In genomic region chr2:27723372-27724144, GRCh38 we compare ENCODE assay signal across 1 cellular context.
TF ChIP-seq lines count a peak whose summit lies in the region.

No MANE protein-coding gene starts in this region.

TF ChIP-seq in HepG2, 621 proteins besides CTCF, POLR2A, EP300 and RAD21 (continued from another document and continues in another):
- 0 out of 2 replicates have a peak, but pooled peaks have one; percentile 34 for TF ChIP-seq PRDM10 (CRISPR knock-in tag; IDR thresholded peaks at IDR 0.05; ENCODE audit: low read depth)
- TF ChIP-seq GATAD1 (CRISPR knock-in tag; IDR thresholded peaks at IDR 0.05): peak; percentile 38; the same call in 1 of the 2 replicates
- peak; percentile 37; the same call in 1 of the 2 replicates for TF ChIP-seq HMG20A (CRISPR knock-in tag; IDR thresholded peaks at IDR 0.05; ENCODE audit: borderline replicate concordance)
- TF ChIP-seq ZNF383 (CRISPR knock-in tag; IDR thresholded peaks at IDR 0.05; ENCODE audit: borderline replicate concordance): no peak
- TF ChIP-seq YEATS4 (CRISPR knock-in tag; IDR thresholded peaks at IDR 0.05; ENCODE audit: borderline replicate concordance): no peak
- TF ChIP-seq SOX6 (IDR thresholded peaks at IDR 0.05): no peak
- TF ChIP-seq SOX6 (CRISPR knock-in tag; IDR thresholded peaks at IDR 0.05): peak; percentile 31; the same call in 1 of the 2 replicates
- no peak for TF ChIP-seq BRF2 (CRISPR knock-in tag; IDR thresholded peaks at IDR 0.05)
- peak; percentile 31; the same call in 1 of the 2 replicates for TF ChIP-seq ZNF770 (CRISPR knock-in tag; IDR thresholded peaks at IDR 0.05)
- no peak for TF ChIP-seq ZBTB49 (CRISPR knock-in tag; IDR thresholded peaks at IDR 0.05; ENCODE audit: borderline replicate concordance)
- TF ChIP-seq ZNF687 (CRISPR knock-in tag; IDR thresholded peaks at IDR 0.05): peak; percentile 76
- TF ChIP-seq ERF (CRISPR knock-in tag; IDR thresholded peaks at IDR 0.05): peak; percentile 69
- peak; percentile 55 for TF ChIP-seq SP4 (CRISPR knock-in tag; IDR thresholded peaks at IDR 0.05)
- 0 out of 2 replicates have a peak, but pooled peaks have one; percentile 24 for TF ChIP-seq ZNF230 (CRISPR knock-in tag; IDR thresholded peaks at IDR 0.05)
- TF ChIP-seq ZNF335 (CRISPR knock-in tag; IDR thresholded peaks at IDR 0.05): peak; percentile 76; the same call in 1 of the 2 replicates
- TF ChIP-seq ATF5 (CRISPR knock-in tag; IDR thresholded peaks at IDR 0.05; ENCODE audit: low read depth): no peak
- TF ChIP-seq FOSL2 (CRISPR knock-in tag; IDR thresholded peaks at IDR 0.05): peak; percentile 49
- no peak for TF ChIP-seq POGK (CRISPR knock-in tag; conservative IDR thresholded peaks at IDR 0.05)
- 0 out of 2 replicates have a peak, but pooled peaks have one; percentile 33 for TF ChIP-seq ZFY (CRISPR knock-in tag; IDR thresholded peaks at IDR 0.05)
- no peak; the same call in 1 of the 2 replicates for TF ChIP-seq TFE3 (CRISPR knock-in tag; IDR thresholded peaks at IDR 0.05)
- TF ChIP-seq ZNF782 (CRISPR knock-in tag; IDR thresholded peaks at IDR 0.05; ENCODE audit: borderline replicate concordance): 0 out of 2 replicates have a peak, but pooled peaks have one; percentile 43
- no peak for TF ChIP-seq ZBTB25 (CRISPR knock-in tag; IDR thresholded peaks at IDR 0.05)
- no peak for TF ChIP-seq MBD4 (IDR thresholded peaks at IDR 0.05; ENCODE audit: borderline replicate concordance, low read length)
- peak; percentile 56; the same call in 1 of the 2 replicates for TF ChIP-seq IKZF5 (CRISPR knock-in tag; IDR thresholded peaks at IDR 0.05)
- 0 out of 2 replicates have a peak, but pooled peaks have one; percentile 29 for TF ChIP-seq HNF4G (IDR thresholded peaks at IDR 0.05; ENCODE audit: borderline replicate concordance, low read depth, low read length)
- no peak for TF ChIP-seq HNF4G (CRISPR knock-in tag; IDR thresholded peaks at IDR 0.05; ENCODE audit: borderline replicate concordance, low read depth)
- TF ChIP-seq ZNF224 (CRISPR knock-in tag; IDR thresholded peaks at IDR 0.05): 0 out of 2 replicates have a peak, but pooled peaks have one; percentile 54
- TF ChIP-seq ZNF605 (CRISPR knock-in tag; IDR thresholded peaks at IDR 0.05): peak; percentile 83
- no peak for TF ChIP-seq ZNF343 (CRISPR knock-in tag; IDR thresholded peaks at IDR 0.05)
- peak; percentile 49; the same call in 1 of the 2 replicates for TF ChIP-seq NFKB2 (CRISPR knock-in tag; IDR thresholded peaks at IDR 0.05; ENCODE audit: borderline replicate concordance)
- TF ChIP-seq ATF3 (CRISPR knock-in tag; IDR thresholded peaks at IDR 0.05): 0 out of 2 replicates have a peak, but pooled peaks have one; percentile 28
- TF ChIP-seq KMT2A (CRISPR knock-in tag; IDR thresholded peaks at IDR 0.05): no peak
- no peak for TF ChIP-seq REPIN1 (CRISPR knock-in tag; IDR thresholded peaks at IDR 0.05; ENCODE audit: borderline replicate concordance, low read depth)
